In the genomic region with DNA sequence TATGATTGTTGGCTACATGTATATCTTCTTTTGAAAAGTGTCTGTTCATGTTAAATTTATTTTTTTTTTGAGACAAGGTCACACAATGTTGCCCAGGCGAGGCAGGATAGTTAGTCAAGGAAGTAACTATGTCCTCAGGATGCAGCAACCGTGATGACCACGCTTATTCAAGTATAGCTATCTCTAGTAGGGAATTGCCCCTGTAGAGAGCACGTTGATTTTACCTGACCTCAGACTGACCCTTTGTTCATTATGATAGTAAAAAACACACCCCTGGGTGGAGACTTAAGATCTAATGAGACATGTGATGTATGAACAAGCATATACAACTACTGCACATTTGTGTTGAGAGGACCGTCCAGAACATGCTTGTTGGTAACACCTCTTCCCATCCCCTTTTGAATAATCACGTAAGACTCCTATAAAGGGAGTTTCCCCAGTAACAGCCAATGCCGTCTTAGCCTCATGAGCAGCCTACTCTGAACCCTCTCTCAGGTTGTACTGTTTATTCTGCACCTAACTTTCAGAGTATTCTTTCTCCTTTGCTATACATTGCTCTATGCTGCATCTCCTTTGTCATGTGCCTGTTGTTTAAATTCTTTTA, we compare ENCODE assay signal across 1 cellular context.
TF ChIP-seq lines count a peak whose summit lies in the region.

No MANE protein-coding gene starts in this region.

TF ChIP-seq in GM12878, 131 proteins besides CTCF, POLR2A, EP300 and RAD21:
- TF ChIP-seq MEF2A (IDR thresholded peaks at IDR 0.05; ENCODE audit: insufficient read depth, low read depth, low read length): no peak
- no peak for TF ChIP-seq SREBF1 (IDR thresholded peaks at IDR 0.05; ENCODE audit: low read length)
- no peak for TF ChIP-seq SREBF2 (IDR thresholded peaks at IDR 0.05; ENCODE audit: low read length)
- TF ChIP-seq, protein P1, sequence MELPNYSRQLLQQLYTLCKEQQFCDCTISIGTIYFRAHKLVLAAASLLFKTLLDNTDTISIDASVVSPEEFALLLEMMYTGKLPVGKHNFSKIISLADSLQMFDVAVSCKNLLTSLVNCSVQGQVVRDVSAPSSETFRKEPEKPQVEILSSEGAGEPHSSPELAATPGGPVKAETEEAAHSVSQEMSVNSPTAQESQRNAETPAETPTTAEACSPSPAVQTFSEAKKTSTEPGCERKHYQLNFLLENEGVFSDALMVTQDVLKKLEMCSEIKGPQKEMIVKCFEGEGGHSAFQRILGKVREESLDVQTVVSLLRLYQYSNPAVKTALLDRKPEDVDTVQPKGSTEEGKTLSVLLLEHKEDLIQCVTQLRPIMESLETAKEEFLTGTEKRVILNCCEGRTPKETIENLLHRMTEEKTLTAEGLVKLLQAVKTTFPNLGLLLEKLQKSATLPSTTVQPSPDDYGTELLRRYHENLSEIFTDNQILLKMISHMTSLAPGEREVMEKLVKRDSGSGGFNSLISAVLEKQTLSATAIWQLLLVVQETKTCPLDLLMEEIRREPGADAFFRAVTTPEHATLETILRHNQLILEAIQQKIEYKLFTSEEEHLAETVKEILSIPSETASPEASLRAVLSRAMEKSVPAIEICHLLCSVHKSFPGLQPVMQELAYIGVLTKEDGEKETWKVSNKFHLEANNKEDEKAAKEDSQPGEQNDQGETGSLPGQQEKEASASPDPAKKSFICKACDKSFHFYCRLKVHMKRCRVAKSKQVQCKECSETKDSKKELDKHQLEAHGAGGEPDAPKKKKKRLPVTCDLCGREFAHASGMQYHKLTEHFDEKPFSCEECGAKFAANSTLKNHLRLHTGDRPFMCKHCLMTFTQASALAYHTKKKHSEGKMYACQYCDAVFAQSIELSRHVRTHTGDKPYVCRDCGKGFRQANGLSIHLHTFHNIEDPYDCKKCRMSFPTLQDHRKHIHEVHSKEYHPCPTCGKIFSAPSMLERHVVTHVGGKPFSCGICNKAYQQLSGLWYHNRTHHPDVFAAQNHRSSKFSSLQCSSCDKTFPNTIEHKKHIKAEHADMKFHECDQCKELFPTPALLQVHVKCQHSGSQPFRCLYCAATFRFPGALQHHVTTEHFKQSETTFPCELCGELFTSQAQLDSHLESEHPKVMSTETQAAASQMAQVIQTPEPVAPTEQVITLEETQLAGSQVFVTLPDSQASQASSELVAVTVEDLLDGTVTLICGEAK (IDR thresholded peaks at IDR 0.05; ENCODE audit: borderline replicate concordance): no peak
- no peak for TF ChIP-seq PML (IDR thresholded peaks at IDR 0.05; ENCODE audit: low read length)
- TF ChIP-seq LARP7 (IDR thresholded peaks at IDR 0.05): no peak
- no peak for TF ChIP-seq NFXL1 (IDR thresholded peaks at IDR 0.05; ENCODE audit: borderline replicate concordance)
- no peak for TF ChIP-seq SMAD1 (IDR thresholded peaks at IDR 0.05; ENCODE audit: low read depth, partially characterized antibody)
- TF ChIP-seq, protein P2, sequence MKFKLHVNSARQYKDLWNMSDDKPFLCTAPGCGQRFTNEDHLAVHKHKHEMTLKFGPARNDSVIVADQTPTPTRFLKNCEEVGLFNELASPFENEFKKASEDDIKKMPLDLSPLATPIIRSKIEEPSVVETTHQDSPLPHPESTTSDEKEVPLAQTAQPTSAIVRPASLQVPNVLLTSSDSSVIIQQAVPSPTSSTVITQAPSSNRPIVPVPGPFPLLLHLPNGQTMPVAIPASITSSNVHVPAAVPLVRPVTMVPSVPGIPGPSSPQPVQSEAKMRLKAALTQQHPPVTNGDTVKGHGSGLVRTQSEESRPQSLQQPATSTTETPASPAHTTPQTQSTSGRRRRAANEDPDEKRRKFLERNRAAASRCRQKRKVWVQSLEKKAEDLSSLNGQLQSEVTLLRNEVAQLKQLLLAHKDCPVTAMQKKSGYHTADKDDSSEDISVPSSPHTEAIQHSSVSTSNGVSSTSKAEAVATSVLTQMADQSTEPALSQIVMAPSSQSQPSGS (IDR thresholded peaks at IDR 0.05; ENCODE audit: low read length): no peak
- TF ChIP-seq ZNF274 (IDR thresholded peaks at IDR 0.05; ENCODE audit: insufficient read depth, insufficient read length): no peak
- 0 out of 2 replicates have a peak, but pooled peaks have one; percentile 11 for TF ChIP-seq ATF7 (IDR thresholded peaks at IDR 0.05; ENCODE audit: low read depth)
- no peak for TF ChIP-seq ZNF622 (IDR thresholded peaks at IDR 0.05)
- no peak for TF ChIP-seq SPI1 (IDR thresholded peaks at IDR 0.05; ENCODE audit: borderline replicate concordance, insufficient read depth, low read depth, low read length)
- peak; percentile 44; the same call in 1 of the 2 replicates for TF ChIP-seq MTA2 (IDR thresholded peaks at IDR 0.05; ENCODE audit: low read depth)
- no peak for TF ChIP-seq SKIL (IDR thresholded peaks at IDR 0.05; ENCODE audit: low read depth, poor library complexity, severe bottlenecking)
- TF ChIP-seq RFX5 (IDR thresholded peaks at IDR 0.05; ENCODE audit: low read depth, low read length): no peak
- TF ChIP-seq RBBP5 (conservative IDR thresholded peaks at IDR 0.05): no peak
- TF ChIP-seq, protein P3, sequence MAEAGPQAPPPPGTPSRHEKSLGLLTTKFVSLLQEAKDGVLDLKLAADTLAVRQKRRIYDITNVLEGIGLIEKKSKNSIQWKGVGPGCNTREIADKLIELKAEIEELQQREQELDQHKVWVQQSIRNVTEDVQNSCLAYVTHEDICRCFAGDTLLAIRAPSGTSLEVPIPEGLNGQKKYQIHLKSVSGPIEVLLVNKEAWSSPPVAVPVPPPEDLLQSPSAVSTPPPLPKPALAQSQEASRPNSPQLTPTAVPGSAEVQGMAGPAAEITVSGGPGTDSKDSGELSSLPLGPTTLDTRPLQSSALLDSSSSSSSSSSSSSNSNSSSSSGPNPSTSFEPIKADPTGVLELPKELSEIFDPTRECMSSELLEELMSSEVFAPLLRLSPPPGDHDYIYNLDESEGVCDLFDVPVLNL (IDR thresholded peaks at IDR 0.05; ENCODE audit: low read depth, low read length): no peak
- TF ChIP-seq BHLHE40 (IDR thresholded peaks at IDR 0.05; ENCODE audit: borderline replicate concordance in 1 of 2, low read depth in 2 of 2, low read length in 1 of 2): peak in 1 of 2 experiments; percentile 19; a peak in 1 of 4 replicates
- no peak for TF ChIP-seq RUNX3 (IDR thresholded peaks at IDR 0.05; ENCODE audit: low read length)
- TF ChIP-seq BCLAF1 (IDR thresholded peaks at IDR 0.05): no peak
- TF ChIP-seq RB1 (IDR thresholded peaks at IDR 0.05; ENCODE audit: borderline replicate concordance): no peak
- no peak for TF ChIP-seq ZZZ3 (IDR thresholded peaks at IDR 0.05; ENCODE audit: control insufficient read depth, insufficient read length, low read depth)
- TF ChIP-seq SIX5 (IDR thresholded peaks at IDR 0.05; ENCODE audit: low read depth, low read length, severe bottlenecking): no peak
- no peak for TF ChIP-seq SMC3 (IDR thresholded peaks at IDR 0.05; ENCODE audit: borderline replicate concordance, low read length)
- TF ChIP-seq GATAD2B (conservative IDR thresholded peaks at IDR 0.05; ENCODE audit: low read depth): no peak
- TF ChIP-seq NFYA (IDR thresholded peaks at IDR 0.05; ENCODE audit: borderline replicate concordance, low read depth, low read length): no peak
- no peak for TF ChIP-seq HDGF (IDR thresholded peaks at IDR 0.05)
- TF ChIP-seq IRF3 (IDR thresholded peaks at IDR 0.05): no peak
- TF ChIP-seq EED (IDR thresholded peaks at IDR 0.05; ENCODE audit: low read depth): no peak
- peak; percentile 50; the same call in 1 of the 2 replicates for TF ChIP-seq NR2F1 (conservative IDR thresholded peaks at IDR 0.05)
- TF ChIP-seq NFIC (IDR thresholded peaks at IDR 0.05; ENCODE audit: low read depth, low read length): no peak
